In the genomic region with DNA sequence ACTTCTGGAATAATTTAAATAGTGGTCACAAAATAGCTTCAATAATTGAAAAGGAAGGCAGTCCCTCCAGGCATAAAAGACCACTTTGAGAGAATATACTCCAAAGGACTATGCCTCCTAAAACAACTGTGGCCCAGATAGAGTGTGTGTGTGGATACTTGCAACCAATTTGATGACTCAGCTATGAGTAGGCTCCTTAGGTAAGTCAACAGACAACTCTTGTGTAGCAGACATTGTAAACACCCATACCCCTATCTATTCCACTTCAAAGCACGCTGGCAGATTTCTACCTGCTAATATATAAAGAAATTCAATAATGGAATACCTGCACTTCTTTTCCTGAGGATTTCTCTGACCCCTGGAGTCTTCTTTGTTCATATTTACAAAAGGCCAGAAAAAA, we compare ENCODE assay signal across 24 cellular contexts.
DNase-seq lines count a peak whose midpoint lies in the region; ATAC-seq and TF ChIP-seq lines count a peak whose summit lies in the region.
"Had no signal": no experiment of that assay in that cellular context is flagged by ENCODE, and none has a peak within 500 bp of the region (broad histone marks: within the 10 kb centered on the region; RNA-seq: fewer than 3 reads in every experiment).

No MANE protein-coding gene starts in this region.

- no peaks in the 10 kb centered on the region for H3K4me1 ChIP-seq in RWPE2 (ENCODE audit: insufficient read depth, poor library complexity, severe bottlenecking)
- H3K4me1 ChIP-seq: adrenal gland, gastrocnemius medialis, SJCRH30 had no signal

- H3K4me3 ChIP-seq in RWPE2 (ENCODE audit: severe bottlenecking): no peak overlapping the region
- H3K4me3 ChIP-seq: adrenal gland, gastrocnemius medialis, GM23338, SJCRH30, skin epidermis, thoracic aorta had no signal

- H3K9me3 ChIP-seq in RWPE2 (ENCODE audit: severe bottlenecking): no peaks in the 10 kb centered on the region
- H3K9me3 ChIP-seq: adrenal gland, gastrocnemius medialis, SJCRH30, thoracic aorta had no signal

- ATAC-seq in RWPE2 (ENCODE audit: low read depth) (peak; percentile 46; the same call in 1 of the 3 replicates), esophagus mucosa (peak; percentile 38), GM18870 (IDR thresholded peaks at IDR 0.05; ENCODE audit: unreplicated experiment) (no peak), HG03342 (IDR thresholded peaks at IDR 0.05; ENCODE audit: unreplicated experiment) (no peak)
- ATAC-seq: gastrocnemius medialis, GM23338 had no signal

- DNase-seq in A172 (ENCODE audit: low spot score) (peak; percentile 16), HCEC 1CT (peak; percentile 55), RWPE2 (ENCODE audit: low spot score) (no peak), NCI-H1417 (lab: John Stamatoyannopoulos, UW) (no peak), NCI-H1436 treated with DMSO at 0.1 percent for 48 hours (lab: John Stamatoyannopoulos, UW) (no peak)
- DNase-seq: activated CD4-positive, alpha-beta T cell treated with anti-CD3 and anti-CD28 coated beads, Interleukin-2, amount 50 U/mL, for 4 hours; activated gamma-delta T cell treated with Interleukin-2 at 50 U/mL for 16 hours; adrenal gland; gastrocnemius medialis; NCI-H146; NCI-H2171; NCI-H69; nephron progenitor cell; OCI-M1; SJCRH30; stimulated activated CD4-positive, alpha-beta T cell treated with anti-CD3 and anti-CD28 coated beads, Interleukin-2, amount 100 ng/mL, for 24 hours; stimulated activated naive CD4-positive, alpha-beta T cell had no signal

- H3K27ac ChIP-seq in RWPE2 (ENCODE audit: poor library complexity, severe bottlenecking): no peak overlapping the region
- H3K27ac ChIP-seq: adrenal gland, gastrocnemius medialis, SJCRH30, skin epidermis, thoracic aorta, VCaP had no signal

- TF ChIP-seq CTCF in RWPE2 (IDR thresholded peaks at IDR 0.05; ENCODE audit: poor library complexity, severe bottlenecking): no peak

- H3K36me3 ChIP-seq in RWPE2 (ENCODE audit: low read depth): no peaks in the 10 kb centered on the region
- H3K36me3 ChIP-seq: adrenal gland, SJCRH30, thoracic aorta had no signal

- no peaks in the 10 kb centered on the region for H3K27me3 ChIP-seq in RWPE2 (ENCODE audit: insufficient read depth, poor library complexity, severe bottlenecking)
- H3K27me3 ChIP-seq: adrenal gland, gastrocnemius medialis had no signal

Comparison
In these comparisons a context has a peak if more than half of its experiments do, and no peak if none do; other contexts are left out.
1. DNase-seq: peak in A172 (single experiment) and HCEC 1CT (single experiment); none in RWPE2 (single experiment), NCI-H1417 (0 of 3) and NCI-H1436 treated with DMSO at 0.1 percent for 48 hours (single experiment).
2. ATAC-seq: peak in RWPE2 (single experiment) and esophagus mucosa (single experiment); none in GM18870 (single experiment) and HG03342 (single experiment).